2 cellular contexts compared by ENCODE assay signal in genomic region chr20:63073051-63073737, GRCh38.
TF ChIP-seq lines count a peak whose summit lies in the region.

No MANE protein-coding gene starts in this region.

TF ChIP-seq in SK-N-SH, 30 proteins besides CTCF, POLR2A, EP300 and RAD21:
- TF ChIP-seq GATA2 (CRISPR knock-in tag; IDR thresholded peaks at IDR 0.05), result no peak
- no peak for TF ChIP-seq ZBTB33 (IDR thresholded peaks at IDR 0.05; ENCODE audit: borderline replicate concordance, low read depth)
- no peak for TF ChIP-seq CHD2 (IDR thresholded peaks at IDR 0.05; ENCODE audit: low read length, partially characterized antibody)
- TF ChIP-seq USF2 (IDR thresholded peaks at IDR 0.05; ENCODE audit: borderline replicate concordance, low read depth, low read length), result no peak

TF ChIP-seq in SK-N-SH treated with all-trans-retinoic acid at 6 μM for 48 hours, 23 proteins besides CTCF, POLR2A, EP300 and RAD21:
- TF ChIP-seq ZNF565 (CRISPR knock-in tag; conservative IDR thresholded peaks at IDR 0.05; ENCODE audit: low read depth) (no peak), CSRNP3 (CRISPR knock-in tag; IDR thresholded peaks at IDR 0.05) (no peak)
